ENCODE assay signal across 15 cellular contexts in genomic region chr2:196967775-196968174, GRCh38. TPM values are rescaled to one million over a fixed set of nuclear protein-coding genes. Genes with fewer than 3 reads are reported as not detected.
A peak's percentile ranks its signal among the peaks of the same experiment; 100 is the strongest.
DNase-seq lines count a peak whose midpoint lies in the region; ATAC-seq, FAIRE-seq and TF ChIP-seq lines count a peak whose summit lies in the region.
"Had no signal": no experiment of that assay in that cellular context is flagged by ENCODE, and none has a peak within 500 bp of the region (broad histone marks: within the 10 kb centered on the region; RNA-seq: fewer than 3 reads in every experiment).

No MANE protein-coding gene starts in this region.

- no peak for TF ChIP-seq RAD21 in HepG2 (CRISPR knock-in tag; IDR thresholded peaks at IDR 0.05)

- H3K27ac ChIP-seq in HepG2 (ENCODE audit: extremely low read length, insufficient read depth, low read length) (no peak overlapping the region), right lobe of liver (no peak overlapping the region), fibroblast of lung (ENCODE audit: insufficient read depth, low read length) (no peak overlapping the region), osteoblast (ENCODE audit: low read depth, low read length) (no peak overlapping the region), coronary artery (no peak overlapping the region)

- WGBS in HepG2 (ENCODE audit: low lambda C conversion rate) = 23% methylated on average over 3 of the region's 3 CpGs
- 85% methylated on average over 3 of the region's 3 CpGs for WGBS in right lobe of liver (ENCODE audit: insufficient coverage, low coverage, low lambda C conversion rate, missing lambda C conversion rate)

- no peak overlapping the region for H3K9ac ChIP-seq in HepG2 (ENCODE audit: insufficient read depth, low read depth, low read length)
- H3K9ac ChIP-seq in adipocyte (ENCODE audit: low read length) = no peak overlapping the region
- no peak overlapping the region for H3K9ac ChIP-seq in fibroblast of lung (ENCODE audit: insufficient read depth, low read length)

- TF ChIP-seq POLR2A in HepG2 (IDR thresholded peaks at IDR 0.05; ENCODE audit: insufficient read depth in 1 of 2, low read depth in 2 of 2, low read length in 2 of 2) (no peak), right lobe of liver (IDR thresholded peaks at IDR 0.05) (no peak)

- H3K79me2 ChIP-seq in HepG2 (ENCODE audit: insufficient read depth, low read length) (no peaks in the 10 kb centered on the region), fibroblast of lung (ENCODE audit: control insufficient read depth, insufficient read depth, low read length) (no peaks in the 10 kb centered on the region), osteoblast (ENCODE audit: insufficient read depth, low read length) (no peaks in the 10 kb centered on the region)

- no TSS peak for BruUV-seq in HepG2 (replicated peaks; lab: Mats Ljungman, UMichigan)

- no peaks in the 10 kb centered on the region for H4K20me1 ChIP-seq in HepG2 (ENCODE audit: insufficient read depth, low read length)
- no peaks in the 10 kb centered on the region for H4K20me1 ChIP-seq in fibroblast of lung (ENCODE audit: control insufficient read depth, extremely low read depth, insufficient read depth, low read length)
- H4K20me1 ChIP-seq in osteoblast (ENCODE audit: insufficient read depth, low read length) = no peaks in the 10 kb centered on the region

- H3K27me3 ChIP-seq in HepG2 (ENCODE audit: control insufficient read depth in 1 of 2, insufficient read depth in 2 of 2, low read length in 2 of 2) (0 out of 5 replicates have a peak, but pooled peaks cover 0 to 3% of the 10 kb centered on the region in 2 experiments), right lobe of liver (no peaks in the 10 kb centered on the region), adipocyte (replicated peaks; ENCODE audit: control insufficient read depth, insufficient read depth, low read length) (no peaks in the 10 kb centered on the region), fibroblast of lung (ENCODE audit: control insufficient read depth, insufficient read depth, low read length) (no peaks in the 10 kb centered on the region), osteoblast (ENCODE audit: insufficient read depth, low read length) (no peaks in the 10 kb centered on the region)

- ATAC-seq in HepG2 = no peak
- no peak for ATAC-seq in right lobe of liver

- no peak overlapping the region for H3K4me3 ChIP-seq in HepG2 (replicated peaks in 1 of 3; ENCODE audit: insufficient read depth in 1 of 3, low read depth in 2 of 3, low read length in 3 of 3)
- no peak overlapping the region for H3K4me3 ChIP-seq in right lobe of liver
- peak overlapping the region; percentile 81 for H3K4me3 ChIP-seq in adipocyte (ENCODE audit: low read length)
- no peak overlapping the region for H3K4me3 ChIP-seq in fibroblast of lung (replicated peaks in 1 of 4; ENCODE audit: control extremely low read depth in 1 of 4, insufficient read depth in 1 of 4, low read depth in 3 of 4, low read length in 4 of 4)
- H3K4me3 ChIP-seq in osteoblast (ENCODE audit: insufficient read depth, low read length) = no peak overlapping the region
- H3K4me3 ChIP-seq in coronary artery = no peak overlapping the region

- H3K9me3 ChIP-seq in HepG2 (ENCODE audit: low read length) (no peaks in the 10 kb centered on the region), right lobe of liver (no peaks in the 10 kb centered on the region), adipocyte (ENCODE audit: control insufficient read depth, low read length) (no peaks in the 10 kb centered on the region), fibroblast of lung (ENCODE audit: control insufficient read depth, insufficient read depth, low read depth, low read length) (no peaks in the 10 kb centered on the region), osteoblast (ENCODE audit: low read depth, low read length) (no peaks in the 10 kb centered on the region)

- TF ChIP-seq EP300 in HepG2 (IDR thresholded peaks at IDR 0.05; ENCODE audit: low read depth in 2 of 2, low read length in 2 of 2) (no peak), HepG2 (CRISPR knock-in tag; IDR thresholded peaks at IDR 0.05; ENCODE audit: borderline replicate concordance) (no peak)

- H2AFZ ChIP-seq in HepG2 (ENCODE audit: low read length) = no peak overlapping the region
- H2AFZ ChIP-seq in fibroblast of lung (ENCODE audit: low read length) = peak overlapping the region; percentile 10
- H2AFZ ChIP-seq in osteoblast (ENCODE audit: low read length) = no peak overlapping the region

- in situ Hi-C loops in HepG2 (cut with HindIII; ENCODE audit: extremely low pct_ligation_motif_present, low pct_unique_long_range_greater_than_20kb) = no loop called here

- no peak overlapping the region for H3K4me2 ChIP-seq in HepG2 (ENCODE audit: low read depth, low read length)
- peak overlapping the region; percentile 76 for H3K4me2 ChIP-seq in fibroblast of lung (ENCODE audit: extremely low read depth, insufficient read depth, low read length)
- peak overlapping the region; percentile 80 for H3K4me2 ChIP-seq in osteoblast (ENCODE audit: insufficient read depth, low read length)

- H3K36me3 ChIP-seq in HepG2 (replicated peaks in 1 of 2; ENCODE audit: control insufficient read depth in 1 of 2, insufficient read depth in 2 of 2, low read length in 2 of 2) = no peaks in the 10 kb centered on the region
- H3K36me3 ChIP-seq in right lobe of liver = no peaks in the 10 kb centered on the region
- no peaks in the 10 kb centered on the region for H3K36me3 ChIP-seq in adipocyte (ENCODE audit: control insufficient read depth, insufficient read depth, low read length, severe bottlenecking)
- no peaks in the 10 kb centered on the region for H3K36me3 ChIP-seq in fibroblast of lung (ENCODE audit: control insufficient read depth, insufficient read depth, low read length)
- H3K36me3 ChIP-seq in osteoblast (ENCODE audit: insufficient read depth, low read length) = no peaks in the 10 kb centered on the region

- no peak for DNase-seq in HepG2 (ENCODE audit: low spot score)
- DNase-seq in right lobe of liver = no peak
- no peak for DNase-seq in adipocyte (ENCODE audit: low read depth)
- DNase-seq in fibroblast of lung (ENCODE audit: low read depth in 2 of 2) = no peak
- no peak for DNase-seq in osteoblast (ENCODE audit: insufficient read length, low spot score, missing footprints)
- DNase-seq in SIG-M5 (lab: John Stamatoyannopoulos, UW) = no peak
- DNase-seq in coronary artery (ENCODE audit: low spot score) = no peak
- DNase-seq in NCI-H146 treated with DMSO at 0.1 percent for 48 hours (lab: John Stamatoyannopoulos, UW; ENCODE audit: unreplicated experiment) = no peak
- DNase-seq: 8988T; C1 segment of cervical spinal cord; CD4-positive, alpha-beta T cell; DMS153; DMS79 treated with DMSO at 0.1 percent for 48 hours; EL had no signal

- peak; percentile 39 for FAIRE-seq in HepG2 (lab: Jason Lieb, UNC)
- FAIRE-seq: G401.6 had no signal

- CTCF ChIA-PET in HepG2 (lab: Yijun Ruan, JAX; ENCODE audit: low intra/inter-chr PET ratio, low total read pairs) = no interaction called here

- POLR2A ChIA-PET in HepG2 (lab: Yijun Ruan, JAX) = no interaction called here

- intact Hi-C loops in HepG2 (cut with micrococcal nuclease; ENCODE audit: unreplicated experiment) (no loop called here), right lobe of liver (cut with DNase I) (no loop called here)

- H3K4me1 ChIP-seq in HepG2 (ENCODE audit: insufficient read depth, low read length) = no peaks in the 10 kb centered on the region
- no peaks in the 10 kb centered on the region for H3K4me1 ChIP-seq in right lobe of liver
- peaks cover 15% of the 10 kb centered on the region for H3K4me1 ChIP-seq in adipocyte (ENCODE audit: control insufficient read depth, insufficient read depth, low read length)
- peaks cover 2% of the 10 kb centered on the region for H3K4me1 ChIP-seq in fibroblast of lung (ENCODE audit: control insufficient read depth, extremely low read depth, insufficient read depth, low read length)
- peaks cover 16% of the 10 kb centered on the region for H3K4me1 ChIP-seq in osteoblast (ENCODE audit: insufficient read depth, low read length)

- TF ChIP-seq CTCF in HepG2 (CRISPR knock-in tag; IDR thresholded peaks at IDR 0.05) = no peak
- TF ChIP-seq CTCF in right lobe of liver (IDR thresholded peaks at IDR 0.05) = no peak
- TF ChIP-seq CTCF in fibroblast of lung (conservative IDR thresholded peaks at IDR 0.05 in 1 of 2, IDR thresholded peaks at IDR 0.05 in 1 of 2; ENCODE audit: low read depth in 1 of 2, low read length in 2 of 2) = no peak
- no peak for TF ChIP-seq CTCF in osteoblast (IDR thresholded peaks at IDR 0.05; ENCODE audit: extremely low read depth, low read depth, low read length)
- TF ChIP-seq CTCF in coronary artery (IDR thresholded peaks at IDR 0.05) = no peak

TF ChIP-seq in HepG2, 621 proteins besides CTCF, POLR2A, EP300 and RAD21 (continues in another document):
- TF ChIP-seq SNRNP70 (IDR thresholded peaks at IDR 0.05; ENCODE audit: low read depth, low read length) (no peak), GZF1 (CRISPR knock-in tag; IDR thresholded peaks at IDR 0.05) (no peak)

RNA-seq across cellular contexts. Expression of gene PGAP1, which starts 41.3 kb away (rescaled TPM):
- 4.8 and 6.4 TPM in 2 replicates for total RNA-seq in HepG2 (2016; rRNA removed; fragmentation: Illumina TruSeq; extraction: Trizol)
- total RNA-seq in HepG2 (2016; cell fraction: cytosol; rRNA removed; fragmentation: Illumina TruSeq; extraction: Trizol; ENCODE audit: low read depth) = 31.9 and 35.2 TPM in 2 replicates
- 3.4 and 5.8 TPM in 2 replicates for total RNA-seq in HepG2 (2016; cell fraction: insoluble cytoplasmic fraction; rRNA removed; fragmentation: Illumina TruSeq; extraction: Trizol)
- total RNA-seq in HepG2 (2016; cell fraction: membrane; rRNA removed; fragmentation: Illumina TruSeq; extraction: Trizol) = 7.6 and 8.4 TPM in 2 replicates
- 20.6 and 21.4 TPM in 2 replicates for total RNA-seq in HepG2 (2016; cell fraction: nucleus; rRNA removed; fragmentation: Illumina TruSeq; extraction: Trizol)
- polyA plus RNA-seq in HepG2 (2011; rRNA removed) = 2.9 and 4.1 TPM in 2 replicates
- polyA plus RNA-seq in HepG2 (2011; cell fraction: cytosol; rRNA removed) = 1.3 and 1.8 TPM in 2 replicates
- 5.3 and 6.1 TPM in 2 replicates for polyA plus RNA-seq in HepG2 (2011; cell fraction: nucleus; rRNA removed)
- 3.3 and 5.7 TPM in 2 replicates for polyA plus RNA-seq in HepG2 (2012)
- polyA plus RNA-seq in HepG2 (2016; cell fraction: cytosol; fragmentation: Illumina TruSeq; extraction: Trizol; ENCODE audit: low read depth) = 0.16 and 0.20 TPM in 2 replicates
- 1.8 and 2.3 TPM in 2 replicates for polyA plus RNA-seq in HepG2 (2016; cell fraction: insoluble cytoplasmic fraction; fragmentation: Illumina TruSeq; extraction: Trizol; ENCODE audit: low read depth)
- polyA plus RNA-seq in HepG2 (2016; cell fraction: membrane; fragmentation: Illumina TruSeq; extraction: Trizol; ENCODE audit: low read depth) = 0.45 and 0.83 TPM in 2 replicates
- polyA plus RNA-seq in HepG2 (2016; cell fraction: nucleus; fragmentation: Illumina TruSeq; extraction: Trizol; ENCODE audit: insufficient read depth, low read depth) = 16.5 and 19.1 TPM in 2 replicates
- 2.8 and 5.0 TPM in 2 replicates for polyA minus RNA-seq in HepG2 (2011; rRNA and poly(A)+ RNA removed; ENCODE audit: low replicate concordance)
- 3.9 and 4.7 TPM in 2 replicates for polyA minus RNA-seq in HepG2 (2011; cell fraction: cytosol; rRNA and poly(A)+ RNA removed)
- 36.3 and 38.1 TPM in 2 replicates for polyA minus RNA-seq in HepG2 (2011; cell fraction: nucleus; rRNA and poly(A)+ RNA removed)
- total RNA-seq in right lobe of liver = 1 to 10 TPM; 2.2 to 4.2 (median 3.5) TPM
- 8.2 and 12.1 TPM in 2 replicates for total RNA-seq in fibroblast of lung
- 4.3 and 7.0 TPM in 2 replicates for polyA plus RNA-seq in fibroblast of lung
- 2.0 and 4.3 TPM in 2 replicates for polyA plus RNA-seq in fibroblast of lung (2012)
- 3.8 and 3.9 TPM in 2 replicates for polyA minus RNA-seq in fibroblast of lung (ENCODE audit: low replicate concordance)
- 7.2 and 9.1 TPM in 2 replicates for total RNA-seq in osteoblast
